In genomic region chr4:76696109-76696508, GRCh38 we compare ENCODE assay signal across 13 cellular contexts.
DNase-seq lines count a peak whose midpoint lies in the region; ATAC-seq and TF ChIP-seq lines count a peak whose summit lies in the region.
"Had no signal": no experiment of that assay in that cellular context is flagged by ENCODE, and none has a peak within 500 bp of the region (broad histone marks: within the 10 kb centered on the region; RNA-seq: fewer than 3 reads in every experiment).

No MANE protein-coding gene starts in this region.

- H3K4me1 ChIP-seq in endodermal cell (ENCODE audit: control insufficient read depth, insufficient read depth, low read length): peaks cover 28% of the 10 kb centered on the region
- peaks cover 28 to 51% of the 10 kb centered on the region in 2 donors for H3K4me1 ChIP-seq in neuronal stem cell (ENCODE audit: control insufficient read depth in 2 of 2, insufficient read depth in 1 of 2, low read depth in 1 of 2, low read length in 2 of 2)

- H2AK5ac ChIP-seq in neuronal stem cell (ENCODE audit: low read depth, low read length): no peak overlapping the region

- H4K91ac ChIP-seq in neuronal stem cell (ENCODE audit: low read depth, low read length, poor library complexity): no peak overlapping the region

- CTCF ChIA-PET in activated CD8-positive, alpha-beta T cell treated with anti-CD3 and anti-CD28 coated beads for 36 hours (lab: Charles Lee): no interaction called here

- no peak overlapping the region for H2BK12ac ChIP-seq in neuronal stem cell (ENCODE audit: low read length)

- H4K8ac ChIP-seq in neuronal stem cell (ENCODE audit: low read depth, low read length): no peak overlapping the region

- intact Hi-C loops in activated CD8-positive, alpha-beta T cell treated with anti-CD3 and anti-CD28 coated beads for 36 hours (cut with micrococcal nuclease): no loop called here

- no peak overlapping the region for H2BK15ac ChIP-seq in neuronal stem cell (ENCODE audit: low read length)

- H3K9ac ChIP-seq in endodermal cell (ENCODE audit: extremely low read depth, low read length, poor library complexity, severe bottlenecking) (no peak overlapping the region), neuronal stem cell (ENCODE audit: low read depth, low read length, poor library complexity) (no peak overlapping the region)
- H3K9ac ChIP-seq: parathyroid adenoma had no signal

- peaks cover 2% of the 10 kb centered on the region for H3K79me1 ChIP-seq in neuronal stem cell (ENCODE audit: low read depth, low read length)

- H3K4me3 Mint-ChIP-seq in endodermal cell: no peak overlapping the region
- H3K4me3 Mint-ChIP-seq in activated CD8-positive, alpha-beta T cell treated with anti-CD3 and anti-CD28 coated beads for 36 hours: no peak overlapping the region
- H3K4me3 Mint-ChIP-seq: activated CD4-positive, alpha-beta T cell treated with anti-CD3 and anti-CD28 coated beads for 36 hours; activated naive CD4-positive, alpha-beta T cell treated with anti-CD3 and anti-CD28 coated beads, Interleukin-2, amount 50 U/mL, for 24 hours had no signal

- no peak for ATAC-seq in HG03378 (IDR thresholded peaks at IDR 0.05; ENCODE audit: unreplicated experiment)
- ATAC-seq in activated CD8-positive, alpha-beta T cell treated with anti-CD3 and anti-CD28 coated beads for 36 hours: no peak
- ATAC-seq: activated CD4-positive, alpha-beta T cell treated with anti-CD3 and anti-CD28 coated beads for 36 hours had no signal

- H3K4me1 Mint-ChIP-seq in endodermal cell: peaks cover 70% of the 10 kb centered on the region
- H3K4me1 Mint-ChIP-seq in activated CD8-positive, alpha-beta T cell treated with anti-CD3 and anti-CD28 coated beads for 36 hours (ENCODE audit: low read depth): peaks cover 6% of the 10 kb centered on the region

- 10 to 20% methylated on average over 7 of the region's 7 CpGs for WGBS in endodermal cell (ENCODE audit: insufficient coverage in 1 of 2, insufficient read length in 1 of 2), 2 experiments
- no CpG with 5 or more reads among the region's 7 CpGs for WGBS in neuronal stem cell (ENCODE audit: extremely low coverage in 2 of 2, insufficient read length in 2 of 2, insufficient replicate concordance in 1 of 2), 2 donors

- H3K27ac Mint-ChIP-seq in endodermal cell: peak overlapping the region; percentile 91
- H3K27ac Mint-ChIP-seq in activated CD8-positive, alpha-beta T cell treated with anti-CD3 and anti-CD28 coated beads for 36 hours: no peak overlapping the region
- H3K27ac Mint-ChIP-seq: activated CD4-positive, alpha-beta T cell treated with anti-CD3 and anti-CD28 coated beads for 36 hours; activated naive CD4-positive, alpha-beta T cell treated with anti-CD3 and anti-CD28 coated beads, Interleukin-2, amount 50 U/mL, for 24 hours had no signal

- POLR2A ChIA-PET in activated CD8-positive, alpha-beta T cell treated with anti-CD3 and anti-CD28 coated beads for 36 hours (lab: Charles Lee): no interaction called here

- H3K4me3 ChIP-seq in endodermal cell (ENCODE audit: low read length) (no peak overlapping the region), neuronal stem cell (ENCODE audit: low read length in 2 of 2) (no peak overlapping the region)

- H3K27me3 ChIP-seq in endodermal cell (ENCODE audit: control insufficient read depth, insufficient read depth, low read length, poor library complexity, severe bottlenecking): no peaks in the 10 kb centered on the region
- no peaks in the 10 kb centered on the region for H3K27me3 ChIP-seq in neuronal stem cell (ENCODE audit: control insufficient read depth in 3 of 3, insufficient read depth in 3 of 3, low read depth in 1 of 3, low read length in 3 of 3)

- no peak overlapping the region for H3K4ac ChIP-seq in neuronal stem cell (ENCODE audit: low read length)

- H3K4me2 ChIP-seq in neuronal stem cell (ENCODE audit: insufficient read depth, low read length, poor library complexity, severe bottlenecking): no peak overlapping the region

- H2AFZ ChIP-seq in neuronal stem cell (ENCODE audit: low read length): no peak overlapping the region
- H2AFZ ChIP-seq: parathyroid adenoma had no signal

- H2BK120ac ChIP-seq in neuronal stem cell (ENCODE audit: low read depth, low read length): no peak overlapping the region

- no peaks in the 10 kb centered on the region for H3K36me3 Mint-ChIP-seq in endodermal cell (ENCODE audit: low read depth)
- no peaks in the 10 kb centered on the region for H3K36me3 Mint-ChIP-seq in activated CD8-positive, alpha-beta T cell treated with anti-CD3 and anti-CD28 coated beads for 36 hours (ENCODE audit: low read depth)
- H3K36me3 Mint-ChIP-seq: activated naive CD4-positive, alpha-beta T cell treated with anti-CD3 and anti-CD28 coated beads, Interleukin-2, amount 50 U/mL, for 24 hours had no signal

- no peaks in the 10 kb centered on the region for H3K27me3 Mint-ChIP-seq in endodermal cell (ENCODE audit: insufficient read depth)
- H3K27me3 Mint-ChIP-seq in activated CD8-positive, alpha-beta T cell treated with anti-CD3 and anti-CD28 coated beads for 36 hours: peaks cover 52% of the 10 kb centered on the region

- H3K9me3 ChIP-seq in endodermal cell (ENCODE audit: control insufficient read depth, low read length) (no peaks in the 10 kb centered on the region), neuronal stem cell (replicated peaks in 1 of 2; ENCODE audit: control insufficient read depth in 2 of 2, insufficient read depth in 1 of 2, low read depth in 1 of 2, low read length in 2 of 2) (no peaks in the 10 kb centered on the region)

- no peak overlapping the region for H3K23ac ChIP-seq in neuronal stem cell (ENCODE audit: low read depth, low read length, poor library complexity)

- DNase-seq in NCI-H1105 treated with DMSO at 0.1 percent for 48 hours (lab: John Stamatoyannopoulos, UW): peak; percentile 30
- DNase-seq in NCI-H1105 (lab: John Stamatoyannopoulos, UW): no peak
- DNase-seq in NCI-H2029 (lab: John Stamatoyannopoulos, UW): peak; percentile 9
- peak; percentile 92 for DNase-seq in endodermal cell
- peak; percentile 96 for DNase-seq in neuronal stem cell (ENCODE audit: low spot score)
- no peak for DNase-seq in effector CD4-positive, alpha-beta T cell
- no peak for DNase-seq in activated CD8-positive, alpha-beta T cell treated with anti-CD3 and anti-CD28 coated beads for 36 hours
- DNase-seq: activated CD4-positive, alpha-beta T cell treated with anti-CD3 and anti-CD28 coated beads for 36 hours; Right ventricle myocardium superior; stimulated activated CD4-positive, alpha-beta T cell treated with anti-CD3 and anti-CD28 coated beads, Interleukin-4, amount 100 ng/mL, for 4 hours had no signal

- no peak for TF ChIP-seq CTCF in endodermal cell (conservative IDR thresholded peaks at IDR 0.05)
- TF ChIP-seq CTCF in activated CD8-positive, alpha-beta T cell treated with anti-CD3 and anti-CD28 coated beads for 36 hours (IDR thresholded peaks at IDR 0.05): no peak

- H3K27ac ChIP-seq in endodermal cell (ENCODE audit: low read depth, low read length) (peak overlapping the region; percentile 83), neuronal stem cell (replicated peaks; ENCODE audit: low read length) (peak overlapping the region; percentile 60)
- H3K27ac ChIP-seq: parathyroid adenoma had no signal

- no peak overlapping the region for H2BK5ac ChIP-seq in neuronal stem cell (ENCODE audit: low read length)

- no peak overlapping the region for H3K18ac ChIP-seq in neuronal stem cell (ENCODE audit: low read length)

- no peaks in the 10 kb centered on the region for H3K9me3 Mint-ChIP-seq in endodermal cell
- no peaks in the 10 kb centered on the region for H3K9me3 Mint-ChIP-seq in activated CD8-positive, alpha-beta T cell treated with anti-CD3 and anti-CD28 coated beads for 36 hours
- H3K9me3 Mint-ChIP-seq: activated naive CD4-positive, alpha-beta T cell treated with anti-CD3 and anti-CD28 coated beads, Interleukin-2, amount 50 U/mL, for 24 hours had no signal

- H3K36me3 ChIP-seq in endodermal cell (ENCODE audit: control insufficient read depth, insufficient read depth, low read length): no peaks in the 10 kb centered on the region
- peaks cover 3 to 42% of the 10 kb centered on the region in 2 donors for H3K36me3 ChIP-seq in neuronal stem cell (replicated peaks in 1 of 2; ENCODE audit: control insufficient read depth in 2 of 2, insufficient read depth in 2 of 2, low read length in 2 of 2)

- H3K14ac ChIP-seq in neuronal stem cell (ENCODE audit: low read length): no peak overlapping the region

Comparison
In these comparisons a context has a peak if more than half of its experiments do, and no peak if none do; other contexts are left out.
1. DNase-seq: peak in NCI-H1105 treated with DMSO at 0.1 percent for 48 hours (single experiment), NCI-H2029 (single experiment), endodermal cell (single experiment) and neuronal stem cell (single experiment); none in NCI-H1105 (single experiment), effector CD4-positive, alpha-beta T cell (single experiment) and activated CD8-positive, alpha-beta T cell treated with anti-CD3 and anti-CD28 coated beads for 36 hours (single experiment).